19 cellular contexts compared by ENCODE assay signal in the genomic region with DNA sequence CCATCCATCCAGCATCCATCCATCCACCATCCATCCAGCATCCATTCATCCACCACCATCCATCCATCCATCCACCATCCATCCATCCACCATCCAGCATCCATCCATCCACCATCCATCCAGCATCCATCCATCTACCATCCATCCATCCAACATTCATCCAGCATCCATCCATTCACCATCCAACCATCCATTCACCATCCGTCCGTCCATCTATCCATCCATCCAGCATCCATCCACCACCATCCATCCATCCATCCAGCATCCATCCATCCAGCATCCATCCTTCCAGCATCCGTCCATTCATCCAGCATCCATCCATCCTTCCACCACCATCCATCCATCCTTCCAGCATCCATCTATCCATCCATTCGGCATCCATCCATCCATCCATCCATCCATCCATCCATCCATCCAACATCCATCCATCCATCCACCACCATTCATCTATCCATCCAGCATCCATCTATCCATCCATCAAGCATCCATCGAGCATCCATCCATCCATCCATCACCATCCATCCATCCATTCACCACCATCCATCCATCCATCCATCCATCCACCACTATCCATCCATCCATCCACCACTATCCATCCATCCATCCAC.
"Had no signal": no experiment of that assay in that cellular context is flagged by ENCODE, and none has a peak within 500 bp of the region (broad histone marks: within the 10 kb centered on the region; RNA-seq: fewer than 3 reads in every experiment).

No MANE protein-coding gene starts in this region.

- DNase-seq: cortex of kidney; dorsolateral prefrontal cortex; effector CD8-positive, alpha-beta T cell; foreskin melanocyte; heart left ventricle; hypothalamus; kidney glomerular epithelial cell; mesendoderm; naive thymus-derived CD4-positive, alpha-beta T cell; nucleus accumbens; ovary; small intestine; stimulated activated CD4-positive, alpha-beta T cell treated with anti-CD3 and anti-CD28 coated beads, Interleukin-12 subunit alpha, Interleukin-12 subunit beta, amount 100 ng/mL, for 4 hours; stimulated activated CD4-positive, alpha-beta T cell treated with anti-CD3 and anti-CD28 coated beads, Interleukin-2, amount 100 ng/mL, for 48 hours; testis had no signal

- H3K4me1 ChIP-seq: heart left ventricle, right atrium auricular region, testis, tibial nerve had no signal

- H3K4me3 Mint-ChIP-seq: naive thymus-derived CD4-positive, alpha-beta T cell; stimulated activated naive CD8-positive, alpha-beta T cell treated with anti-CD3 and anti-CD28 coated beads, Interleukin-15, Interleukin-2, amounts not matched to agents 100 ng/mL and 50 ng/mL, for 24 hours had no signal

- H3K27me3 ChIP-seq: dorsolateral prefrontal cortex, ovary, right atrium auricular region, testis had no signal

- ATAC-seq: heart left ventricle; naive thymus-derived CD4-positive, alpha-beta T cell had no signal

- H3K36me3 ChIP-seq: heart left ventricle, ovary, right atrium auricular region, tibial nerve had no signal

- H3K27ac Mint-ChIP-seq: stimulated activated naive CD8-positive, alpha-beta T cell treated with anti-CD3 and anti-CD28 coated beads, Interleukin-15, Interleukin-2, amounts not matched to agents 100 ng/mL and 50 ng/mL, for 24 hours had no signal

- H3K9me3 ChIP-seq: heart left ventricle, ovary, right atrium auricular region, testis, tibial nerve had no signal

- H3K9me3 Mint-ChIP-seq: stimulated activated naive CD8-positive, alpha-beta T cell treated with anti-CD3 and anti-CD28 coated beads, Interleukin-15, Interleukin-2, amounts not matched to agents 100 ng/mL and 50 ng/mL, for 24 hours had no signal

- H3K36me3 Mint-ChIP-seq: naive thymus-derived CD4-positive, alpha-beta T cell had no signal

- FAIRE-seq: islet of Langerhans, small intestine had no signal

- H3K4me3 ChIP-seq: dorsolateral prefrontal cortex, heart left ventricle, ovary, right atrium auricular region, testis, tibial nerve had no signal

- H3K27ac ChIP-seq: dorsolateral prefrontal cortex, heart left ventricle, ovary, right atrium auricular region, testis, tibial nerve had no signal
